ENCODE assay signal across 8 cellular contexts in the genomic region with DNA sequence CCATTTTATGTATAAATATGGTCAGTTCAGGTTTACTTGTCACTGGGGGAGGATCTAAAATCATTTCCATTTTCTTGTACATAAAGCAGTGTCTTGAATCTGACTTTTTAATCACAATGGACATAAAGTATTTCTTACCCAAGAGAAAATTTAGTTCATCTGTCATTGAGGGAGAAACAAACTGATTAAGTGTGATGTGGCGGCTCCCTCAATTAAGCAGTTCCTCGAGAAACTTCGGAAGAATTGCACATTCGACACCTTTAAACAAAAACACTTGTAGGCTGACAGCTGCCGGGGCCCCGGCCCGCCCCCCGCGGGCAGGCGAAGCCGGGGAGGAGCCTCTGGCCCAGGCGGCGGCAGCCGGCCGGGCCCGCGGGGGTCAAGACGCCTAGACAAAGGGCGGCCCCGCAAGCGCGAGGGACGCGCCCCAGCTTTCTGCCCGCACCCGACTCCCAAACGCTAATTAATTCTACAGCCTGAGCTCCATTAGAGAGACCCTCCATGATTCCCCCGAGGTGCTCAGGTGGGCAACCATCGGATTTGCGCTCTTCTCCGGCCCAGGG. TPM values are rescaled to one million over a fixed set of nuclear protein-coding genes. Genes with fewer than 3 reads are reported as not detected.
DNase-seq lines count a peak whose midpoint lies in the region; ATAC-seq and TF ChIP-seq lines count a peak whose summit lies in the region.

No MANE protein-coding gene starts in this region.

- TF ChIP-seq CTCF in AG04450 (IDR thresholded peaks at IDR 0.05; ENCODE audit: low read depth, low read length) (no peak), colonic mucosa (IDR thresholded peaks at IDR 0.05) (no peak)

- H3K9ac ChIP-seq in colonic mucosa (ENCODE audit: low read depth in 2 of 2, low read length in 2 of 2) = peak overlapping the region; percentile 73 to 92

- ATAC-seq in GM18907 (IDR thresholded peaks at IDR 0.05; ENCODE audit: unreplicated experiment) (peak; percentile 20), GM21526 (IDR thresholded peaks at IDR 0.05; ENCODE audit: low FRiP score, unreplicated experiment) (no peak)

- intact Hi-C loops in colonic mucosa (cut with DNase I) = no loop called here

- H3K36me3 ChIP-seq in colonic mucosa (no peaks in the 10 kb centered on the region), mesodermal cell (ENCODE audit: control insufficient read depth, insufficient read depth, low read length) (no peaks in the 10 kb centered on the region)

- peak overlapping the region; percentile 77 for H3K4me3 ChIP-seq in AG04450 (ENCODE audit: low read depth, low read length)
- H3K4me3 ChIP-seq in colonic mucosa = peak overlapping the region; percentile 95
- peak overlapping the region; percentile 72 for H3K4me3 ChIP-seq in mesodermal cell (ENCODE audit: extremely low read depth, insufficient read depth, low read length, poor library complexity, severe bottlenecking)

- WGBS in mesodermal cell (ENCODE audit: insufficient coverage in 2 of 2), 2 experiments = 0 to 2% methylated on average over 9 to 24 of the region's 31 CpGs

- no peak for DNase-seq in AG04450 (ENCODE audit: low read depth, low spot score)
- peak; percentile 18 for DNase-seq in NCI-H748 treated with DMSO at 0.1 percent for 48 hours (lab: John Stamatoyannopoulos, UW)
- DNase-seq in colonic mucosa = peak; percentile 42
- no peak for DNase-seq in DMS114 treated with DMSO at 0.1 percent for 48 hours (lab: John Stamatoyannopoulos, UW; ENCODE audit: unreplicated experiment)
- DNase-seq in germinal center (ENCODE audit: low spot score) = no peak

- POLR2A ChIA-PET in AG04450 (lab: Yijun Ruan, JAX) = no interaction called here

- peaks cover 36% of the 10 kb centered on the region for H3K27me3 ChIP-seq in AG04450 (ENCODE audit: control insufficient read depth, insufficient read depth, low read length)
- H3K27me3 ChIP-seq in colonic mucosa = no peaks in the 10 kb centered on the region

- no peaks in the 10 kb centered on the region for H3K4me1 ChIP-seq in colonic mucosa
- peaks cover 5% of the 10 kb centered on the region for H3K4me1 ChIP-seq in mesodermal cell (ENCODE audit: control insufficient read depth, insufficient read depth, low read length, poor library complexity, severe bottlenecking)

- H3K9me3 ChIP-seq in AG04450 (ENCODE audit: control insufficient read depth, insufficient read depth, low read length) = peaks cover 6% of the 10 kb centered on the region
- H3K9me3 ChIP-seq in colonic mucosa = no peaks in the 10 kb centered on the region
- peaks cover 23% of the 10 kb centered on the region for H3K9me3 ChIP-seq in mesodermal cell (ENCODE audit: control insufficient read depth, low read length)

- CTCF ChIA-PET in AG04450 (lab: Charles Lee) = no interaction called here

- no peak overlapping the region for H3K27ac ChIP-seq in AG04450 (ENCODE audit: low read depth, low read length)
- H3K27ac ChIP-seq in colonic mucosa = peak overlapping the region; percentile 93
- no peak overlapping the region for H3K27ac ChIP-seq in mesodermal cell (ENCODE audit: low read depth, low read length, severe bottlenecking)

RNA-seq across cellular contexts. Expression of a gene that starts 0.8 kb away (rescaled TPM):
- 0.06 TPM in 2 replicates for polyA plus RNA-seq in AG04450 (2011; rRNA removed)
- polyA minus RNA-seq in AG04450 (2011; rRNA and poly(A)+ RNA removed) = not detected in 2 replicates
- 10 to 100 TPM; 26.3 to 26.9 TPM for total RNA-seq in colonic mucosa
- 5.1 TPM for polyA plus RNA-seq in mesodermal cell (2013, experiment 1 of 2)
- polyA plus RNA-seq in mesodermal cell (2013, experiment 2 of 2) = 5.0 TPM

Comparison
In these comparisons a context has a peak if more than half of its experiments do, and no peak if none do; other contexts are left out.
1. DNase-seq: peak in NCI-H748 treated with DMSO at 0.1 percent for 48 hours (single experiment) and colonic mucosa (single experiment); none in AG04450 (single experiment), DMS114 treated with DMSO at 0.1 percent for 48 hours (single experiment) and germinal center (single experiment).
2. Peak in every context shown above with its lines, with median percentiles within 50 percentile points of each other: H3K4me3 ChIP-seq.